8 cellular contexts compared by ENCODE assay signal in the genomic region with DNA sequence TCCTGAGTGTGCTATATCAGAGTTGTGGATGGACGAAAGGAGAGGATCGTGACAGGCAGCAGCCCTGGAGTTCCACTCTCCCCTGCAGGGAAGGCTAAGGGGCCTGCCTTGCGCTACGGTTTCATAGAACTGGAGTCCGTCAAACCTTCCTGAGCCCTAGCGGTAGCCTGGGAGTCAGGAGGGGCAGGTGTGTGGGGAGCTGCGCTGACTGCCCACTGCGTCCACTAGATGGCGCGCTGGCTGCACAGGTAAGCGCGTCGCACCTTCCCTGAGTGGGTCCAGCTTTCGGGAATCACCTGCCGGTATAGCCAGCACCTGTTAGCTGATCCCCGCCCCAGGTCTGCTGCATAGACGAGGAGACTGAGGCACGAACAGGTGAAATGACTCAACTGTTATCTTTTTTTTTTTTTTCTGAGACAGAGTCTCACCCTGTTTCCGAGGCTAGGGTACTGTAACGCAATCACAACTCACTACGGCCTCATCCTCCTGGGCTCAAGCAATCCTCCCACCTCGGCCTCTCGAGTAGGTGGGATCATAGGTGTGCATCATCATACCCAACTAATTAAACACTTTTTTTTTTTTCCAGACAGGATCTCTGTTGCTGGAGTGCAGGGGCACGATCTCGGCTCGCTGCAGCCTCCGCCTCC. TPM values are rescaled to one million over a fixed set of nuclear protein-coding genes. Genes with fewer than 3 reads are reported as not detected.
A peak's percentile ranks its signal among the peaks of the same experiment; 100 is the strongest.
DNase-seq lines count a peak whose midpoint lies in the region; ATAC-seq and TF ChIP-seq lines count a peak whose summit lies in the region.

No MANE protein-coding gene starts in this region.

- 31% methylated on average over 27 of the region's 27 CpGs for WGBS in aorta, 2 donors

- no peaks in the 10 kb centered on the region for H3K4me1 ChIP-seq in parathyroid adenoma
- no peaks in the 10 kb centered on the region for H3K4me1 ChIP-seq in aorta (ENCODE audit: control insufficient read depth in 1 of 2, insufficient read depth in 2 of 2, low read length in 2 of 2)

- H3K4me3 ChIP-seq in fibroblast of mammary gland (ENCODE audit: control insufficient read depth, low read depth, low read length), result no peak overlapping the region
- no peak overlapping the region for H3K4me3 ChIP-seq in parathyroid adenoma (ENCODE audit: low read depth, low read length)
- H3K4me3 ChIP-seq in aorta (ENCODE audit: low read length in 2 of 2), result no peak overlapping the region

- peak overlapping the region; percentile 6 for H3K4me2 ChIP-seq in parathyroid adenoma (ENCODE audit: low read length)

- ATAC-seq in HG03432 (IDR thresholded peaks at IDR 0.05; ENCODE audit: unreplicated experiment) (peak; percentile 72), aorta (ENCODE audit: low FRiP score) (no peak), HG03135 (IDR thresholded peaks at IDR 0.05; ENCODE audit: unreplicated experiment) (no peak)

- intact Hi-C loops in aorta (cut with DNase I), result no loop called here

- H2AFZ ChIP-seq in parathyroid adenoma, result no peak overlapping the region

- no peak overlapping the region for H3K9ac ChIP-seq in parathyroid adenoma

- no peaks in the 10 kb centered on the region for H3K36me3 ChIP-seq in parathyroid adenoma (ENCODE audit: control insufficient read depth, insufficient read depth, low read length)
- no peaks in the 10 kb centered on the region for H3K36me3 ChIP-seq in aorta (ENCODE audit: control insufficient read depth in 1 of 2, insufficient read depth in 2 of 2, low read length in 1 of 2)

- no peaks in the 10 kb centered on the region for H3K79me2 ChIP-seq in parathyroid adenoma

- peak; percentile 90 for DNase-seq in DMS 273 (lab: John Stamatoyannopoulos, UW; ENCODE audit: unreplicated experiment)
- DNase-seq in NCI-H82 treated with DMSO at 0.1 percent for 48 hours (lab: John Stamatoyannopoulos, UW; ENCODE audit: unreplicated experiment), result peak; percentile 3
- peak; percentile 51 for DNase-seq in activated T-cell treated with anti-CD3 and anti-CD28 coated beads for 4 hours
- DNase-seq in fibroblast of mammary gland (ENCODE audit: low read depth), result peak; percentile 33
- peak; percentile 59 to 79 for DNase-seq in aorta

- TF ChIP-seq CTCF in fibroblast of mammary gland (conservative IDR thresholded peaks at IDR 0.05; ENCODE audit: control insufficient read depth, insufficient read depth, low read depth, low read length), result peak; percentile 78
- TF ChIP-seq CTCF in parathyroid adenoma (IDR thresholded peaks at IDR 0.05), result peak; percentile 86

- H3K27me3 ChIP-seq in parathyroid adenoma (ENCODE audit: control insufficient read depth, insufficient read depth, low read length) (no peaks in the 10 kb centered on the region), aorta (ENCODE audit: control insufficient read depth in 1 of 2, insufficient read depth in 2 of 2, low read length in 1 of 2) (peaks cover 0 to 2% of the 10 kb centered on the region in 2 donors)

- H3K27ac ChIP-seq in parathyroid adenoma (no peak overlapping the region), aorta (ENCODE audit: low read depth in 1 of 2, low read length in 2 of 2) (no peak overlapping the region)

- H3K9me3 ChIP-seq in parathyroid adenoma (ENCODE audit: control insufficient read depth, low read length) (no peaks in the 10 kb centered on the region), aorta (ENCODE audit: control insufficient read depth, low read length) (no peaks in the 10 kb centered on the region)

RNA-seq across cellular contexts. Expression of a gene that starts 20.2 kb away (rescaled TPM):
- 1 to 10 TPM; 1.8 to 3.6 TPM for total RNA-seq in aorta
- 1 to 10 TPM in 1 of 2 donors, under 1 TPM in 1; 0.23 to 5.4 TPM for polyA plus RNA-seq in aorta

Comparison
In these comparisons a context has a peak if more than half of its experiments do, and no peak if none do; other contexts are left out.
1. DNase-seq: peak in every context shown above with its lines; median percentile 90 in DMS 273; 69 in aorta; 51 in activated T-cell treated with anti-CD3 and anti-CD28 coated beads for 4 hours; 33 in fibroblast of mammary gland; 3 in NCI-H82 treated with DMSO at 0.1 percent for 48 hours.